ENCODE assay signal across 9 cellular contexts in the genomic region with DNA sequence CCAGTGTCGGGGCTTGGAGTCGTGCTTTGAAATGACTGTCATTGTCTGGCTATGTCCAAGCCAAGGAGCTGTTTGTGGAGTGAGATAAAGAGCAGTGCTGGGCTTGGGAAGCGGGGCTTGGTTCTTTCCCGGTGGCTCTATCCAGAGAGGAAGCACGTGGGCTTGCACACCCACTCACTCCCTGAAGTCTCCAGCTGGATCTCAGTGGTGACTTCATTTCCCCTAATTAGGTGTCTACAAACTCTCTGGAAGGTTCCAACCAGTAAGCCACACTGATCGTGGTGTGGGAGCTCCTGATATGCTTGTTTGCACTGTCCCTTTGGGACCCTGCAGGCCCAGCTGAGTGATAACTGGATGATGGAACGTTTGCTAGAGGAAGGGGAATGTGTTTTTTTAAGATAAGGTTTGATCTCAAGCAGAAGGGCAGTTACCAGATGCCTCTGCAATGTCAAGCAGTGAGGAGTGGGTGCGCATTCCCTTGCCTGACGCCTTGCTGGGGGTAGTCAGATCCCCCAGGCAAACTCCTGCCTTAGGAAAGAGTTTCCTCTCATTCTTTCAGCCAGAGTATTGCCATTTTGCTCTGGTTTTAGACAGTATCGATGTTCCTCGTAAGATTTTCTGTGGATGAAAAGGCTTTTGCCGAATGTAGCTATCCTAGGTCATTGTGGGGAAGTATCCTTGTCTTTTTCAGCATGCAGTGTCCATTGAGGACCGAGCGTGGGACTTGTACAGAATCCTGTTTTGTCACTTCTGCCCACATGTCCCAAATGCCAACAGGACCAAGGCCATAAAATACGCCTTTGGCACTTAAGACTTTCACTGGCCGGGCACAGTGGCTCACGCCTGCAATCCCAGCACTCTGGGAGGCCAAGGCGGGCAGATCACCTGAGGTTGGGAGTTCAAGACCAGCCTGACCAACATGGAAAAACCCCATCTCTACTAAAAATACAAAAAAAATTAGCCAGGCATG.
DNase-seq lines count a peak whose midpoint lies in the region; ATAC-seq and TF ChIP-seq lines count a peak whose summit lies in the region.
"Had no signal": no experiment of that assay in that cellular context is flagged by ENCODE, and none has a peak within 500 bp of the region (broad histone marks: within the 10 kb centered on the region; RNA-seq: fewer than 3 reads in every experiment).

No MANE protein-coding gene starts in this region.

- H3K27ac ChIP-seq in cingulate gyrus (ENCODE audit: low read depth, low read length): peak overlapping the region; percentile 78
- H3K27ac ChIP-seq in lower lobe of right lung: peak overlapping the region; percentile 38
- peak overlapping the region; percentile 95 to 99 for H3K27ac ChIP-seq in aorta (ENCODE audit: low read depth in 1 of 2, low read length in 2 of 2)

- no peaks in the 10 kb centered on the region for H3K27me3 ChIP-seq in lower lobe of right lung (ENCODE audit: low read depth)
- no peaks in the 10 kb centered on the region for H3K27me3 ChIP-seq in aorta (ENCODE audit: control insufficient read depth in 1 of 2, insufficient read depth in 2 of 2, low read length in 1 of 2)

- H3K9me3 ChIP-seq in lower lobe of right lung (no peaks in the 10 kb centered on the region), aorta (ENCODE audit: control insufficient read depth, low read length) (no peaks in the 10 kb centered on the region)

- no peak for ATAC-seq in activated naive CD8-positive, alpha-beta T cell treated with anti-CD3 and anti-CD28 coated beads, Interleukin-2, amount 50 U/mL, for 24 hours
- ATAC-seq in lower lobe of right lung: peak; percentile 43 to 65
- ATAC-seq in aorta (ENCODE audit: low FRiP score): peak; percentile 87

- 7 to 12% methylated on average over 18 of the region's 18 CpGs for WGBS in aorta, 2 donors

- no peaks in the 10 kb centered on the region for H3K27me3 Mint-ChIP-seq in activated naive CD8-positive, alpha-beta T cell treated with anti-CD3 and anti-CD28 coated beads, Interleukin-2, amount 50 U/mL, for 24 hours
- no peaks in the 10 kb centered on the region for H3K27me3 Mint-ChIP-seq in activated naive CD8-positive, alpha-beta T cell treated with anti-CD3 and anti-CD28 coated beads for 36 hours

- H3K4me1 ChIP-seq in lower lobe of right lung (peaks cover 40% of the 10 kb centered on the region), aorta (ENCODE audit: control insufficient read depth in 1 of 2, insufficient read depth in 2 of 2, low read length in 2 of 2) (peaks cover 9 to 11% of the 10 kb centered on the region in 2 donors)

- intact Hi-C loops in lower lobe of right lung (cut with DNase I) (no loop called here), aorta (cut with DNase I) (loop anchor here in 1 of 2 donors (5.0 kb wide), 1 partner anchor 39 kb away; no protein-coding TSS in a partner anchor)

- peaks cover 62% of the 10 kb centered on the region for H3K36me3 Mint-ChIP-seq in activated naive CD8-positive, alpha-beta T cell treated with anti-CD3 and anti-CD28 coated beads, Interleukin-2, amount 50 U/mL, for 24 hours (ENCODE audit: low read depth)
- H3K36me3 Mint-ChIP-seq in activated naive CD8-positive, alpha-beta T cell treated with anti-CD3 and anti-CD28 coated beads for 36 hours: peaks cover 41% of the 10 kb centered on the region

- H3K4me3 ChIP-seq in lower lobe of right lung (no peak overlapping the region), aorta (ENCODE audit: low read length in 2 of 2) (no peak overlapping the region)

- peaks cover 94% of the 10 kb centered on the region for H3K4me1 Mint-ChIP-seq in activated naive CD8-positive, alpha-beta T cell treated with anti-CD3 and anti-CD28 coated beads, Interleukin-2, amount 50 U/mL, for 24 hours
- peaks cover 52% of the 10 kb centered on the region for H3K4me1 Mint-ChIP-seq in activated naive CD8-positive, alpha-beta T cell treated with anti-CD3 and anti-CD28 coated beads for 36 hours

- H3K4me3 Mint-ChIP-seq in activated naive CD8-positive, alpha-beta T cell treated with anti-CD3 and anti-CD28 coated beads, Interleukin-2, amount 50 U/mL, for 24 hours: no peak overlapping the region
- no peak overlapping the region for H3K4me3 Mint-ChIP-seq in activated naive CD8-positive, alpha-beta T cell treated with anti-CD3 and anti-CD28 coated beads for 36 hours

- H3K36me3 ChIP-seq in lower lobe of right lung (peaks cover 31% of the 10 kb centered on the region), aorta (ENCODE audit: control insufficient read depth in 1 of 2, insufficient read depth in 2 of 2, low read length in 1 of 2) (peaks cover 0 to 12% of the 10 kb centered on the region in 2 donors)

- no peak for TF ChIP-seq CTCF in lower lobe of right lung (IDR thresholded peaks at IDR 0.05)

- H3K9me3 Mint-ChIP-seq in activated naive CD8-positive, alpha-beta T cell treated with anti-CD3 and anti-CD28 coated beads, Interleukin-2, amount 50 U/mL, for 24 hours: peaks cover 10% of the 10 kb centered on the region
- peaks cover 4% of the 10 kb centered on the region for H3K9me3 Mint-ChIP-seq in activated naive CD8-positive, alpha-beta T cell treated with anti-CD3 and anti-CD28 coated beads for 36 hours

- no peak for DNase-seq in activated naive CD8-positive, alpha-beta T cell treated with anti-CD3 and anti-CD28 coated beads, Interleukin-2, amount 50 U/mL, for 24 hours
- no peak for DNase-seq in activated naive CD8-positive, alpha-beta T cell treated with anti-CD3 and anti-CD28 coated beads for 36 hours
- DNase-seq in lower lobe of right lung: no peak
- DNase-seq in aorta: peak; percentile 88 to 91
- no peak for DNase-seq in NCI-H187 treated with DMSO at 0.1 percent for 48 hours (lab: John Stamatoyannopoulos, UW)
- DNase-seq in activated CD8-positive, alpha-beta memory T cell treated with anti-CD3 and anti-CD28 coated beads for 24 hours: no peak
- DNase-seq in NCI-H2081 (lab: John Stamatoyannopoulos, UW): no peak
- DNase-seq: DMS53 had no signal

- H3K27ac Mint-ChIP-seq in activated naive CD8-positive, alpha-beta T cell treated with anti-CD3 and anti-CD28 coated beads, Interleukin-2, amount 50 U/mL, for 24 hours: peak overlapping the region; percentile 60
- H3K27ac Mint-ChIP-seq in activated naive CD8-positive, alpha-beta T cell treated with anti-CD3 and anti-CD28 coated beads for 36 hours: no peak overlapping the region

Comparison
In these comparisons a context has a peak if more than half of its experiments do, and no peak if none do; other contexts are left out.
1. DNase-seq: peak in aorta (2 of 2); none in activated naive CD8-positive, alpha-beta T cell treated with anti-CD3 and anti-CD28 coated beads, Interleukin-2, amount 50 U/mL, for 24 hours (single experiment), activated naive CD8-positive, alpha-beta T cell treated with anti-CD3 and anti-CD28 coated beads for 36 hours (single experiment), lower lobe of right lung (single experiment), NCI-H187 treated with DMSO at 0.1 percent for 48 hours (single experiment), activated CD8-positive, alpha-beta memory T cell treated with anti-CD3 and anti-CD28 coated beads for 24 hours (single experiment) and NCI-H2081 (0 of 2).
2. H3K27ac ChIP-seq: peak in every context shown above with its lines; median percentile 97 in aorta; 78 in cingulate gyrus; 38 in lower lobe of right lung.